ENCODE assay signal across 8 cellular contexts in the genomic region with DNA sequence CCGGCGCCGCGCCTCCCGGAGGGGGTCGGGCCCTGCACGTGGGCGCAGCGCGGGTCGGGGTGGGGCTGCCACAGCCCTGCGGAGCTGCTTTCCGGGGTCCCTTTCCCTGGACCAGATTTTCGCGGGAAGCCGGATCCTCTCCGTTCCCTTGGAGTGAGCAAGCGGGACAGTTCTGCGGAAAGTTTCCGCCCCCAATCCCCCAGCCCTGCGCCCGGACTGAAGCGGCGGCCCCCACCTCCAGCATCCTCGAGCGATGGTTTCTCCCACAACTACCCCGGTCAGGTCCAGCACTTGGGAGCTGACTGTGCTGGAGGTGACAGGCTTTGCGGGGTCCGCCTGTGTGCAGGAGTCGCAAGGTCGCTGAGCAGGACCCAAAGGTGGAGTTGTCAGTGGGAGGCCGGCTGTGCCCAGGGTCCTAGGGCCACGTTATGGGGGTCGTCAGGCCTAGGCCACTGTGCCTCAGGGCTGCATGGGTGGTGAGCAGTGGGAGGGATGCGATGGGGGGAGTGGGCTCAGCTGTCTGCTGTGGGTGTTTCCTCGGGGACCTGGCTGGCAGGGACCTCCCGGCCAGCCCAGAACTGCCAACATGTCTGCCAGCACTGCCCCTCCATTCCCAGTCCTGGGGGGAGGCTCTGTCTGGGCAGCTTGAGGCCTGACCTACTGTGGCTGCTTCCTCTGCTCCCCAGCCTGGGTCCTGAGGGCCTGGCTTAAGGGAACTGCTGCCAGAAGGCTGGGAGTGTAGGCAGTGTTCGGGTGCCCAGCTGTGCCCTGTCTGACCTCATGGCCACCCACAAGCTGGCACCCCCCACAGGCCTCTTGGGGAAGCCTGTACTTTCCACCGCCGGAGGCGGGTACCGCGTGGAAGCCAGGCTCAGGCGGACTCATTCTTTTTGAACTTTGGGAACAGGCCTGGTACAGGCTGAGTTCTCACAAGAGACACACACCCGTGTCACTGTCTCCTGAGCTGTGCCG. TPM values are rescaled to one million over a fixed set of nuclear protein-coding genes. Genes with fewer than 3 reads are reported as not detected.
A peak's percentile ranks its signal among the peaks of the same experiment; 100 is the strongest.
DNase-seq lines count a peak whose midpoint lies in the region; ATAC-seq and TF ChIP-seq lines count a peak whose summit lies in the region.

No MANE protein-coding gene starts in this region.

- CTCF ChIA-PET in AG04449 (lab: Yijun Ruan, JAX), result interaction anchor here (1.0 to 8.1 kb wide), 5 partner anchors 14 to 124 kb away, joined by 3 to 47 read pairs (median 7); no protein-coding TSS in a partner anchor

- H3K27ac ChIP-seq in VCaP, result peak overlapping the region; percentile 89
- peak overlapping the region; percentile 73 to 89 (median 84) for H3K27ac ChIP-seq in upper lobe of left lung

- DNase-seq in AG04449 (ENCODE audit: low read depth, low spot score) (no peak), erythroblast (lab: John Stamatoyannopoulos, UW) (peak; percentile 43 to 56), upper lobe of left lung (peak; percentile 55 to 60), NCI-H510A (lab: John Stamatoyannopoulos, UW) (no peak)

- WGBS in upper lobe of left lung, 2 donors, result 19 to 20% methylated on average over 1 to 39 of the region's 46 CpGs

- no peaks in the 10 kb centered on the region for H3K9me3 ChIP-seq in mononuclear cell (ENCODE audit: low read depth, low read length)
- H3K9me3 ChIP-seq in upper lobe of left lung, result no peaks in the 10 kb centered on the region

- no peak for TF ChIP-seq EP300 in upper lobe of left lung (IDR thresholded peaks at IDR 0.05)

- ATAC-seq in GM18868 (IDR thresholded peaks at IDR 0.05; ENCODE audit: unreplicated experiment) (peak; percentile 19), HG03280 (IDR thresholded peaks at IDR 0.05; ENCODE audit: unreplicated experiment) (peak; percentile 12), upper lobe of left lung (ENCODE audit: low FRiP score in 2 of 2) (peak; percentile 13 to 22)

- TF ChIP-seq POLR2A in erythroblast (IDR thresholded peaks at IDR 0.05; ENCODE audit: low read length) (no peak), upper lobe of left lung (IDR thresholded peaks at IDR 0.05) (no peak)

- H3K27me3 ChIP-seq in mononuclear cell (ENCODE audit: insufficient read depth, low read length) (no peaks in the 10 kb centered on the region), upper lobe of left lung (no peaks in the 10 kb centered on the region)

- POLR2A ChIA-PET in AG04449 (lab: Yijun Ruan, JAX), result interaction anchor here (1.3 to 2.6 kb wide), 3 partner anchors 36 to 48 kb away, joined by 3 to 13 read pairs (median 3); no protein-coding TSS in a partner anchor

- no peaks in the 10 kb centered on the region for H3K36me3 ChIP-seq in upper lobe of left lung

- peak overlapping the region; percentile 86 for H3K4me3 ChIP-seq in AG04449 (ENCODE audit: low read depth, low read length)
- peak overlapping the region; percentile 56 for H3K4me3 ChIP-seq in mononuclear cell (ENCODE audit: low read length)
- H3K4me3 ChIP-seq in upper lobe of left lung, result peak overlapping the region; percentile 14 to 92 (median 72)

- peaks cover 59% of the 10 kb centered on the region for H3K4me1 ChIP-seq in mononuclear cell (ENCODE audit: insufficient read depth, low read length)
- H3K4me1 ChIP-seq in upper lobe of left lung, result peaks cover 20 to 63% (median 37%) of the 10 kb centered on the region in 4 donors

- no peak for TF ChIP-seq CTCF in AG04449 (IDR thresholded peaks at IDR 0.05; ENCODE audit: insufficient read depth, low read length, missing control alignments)
- no peak for TF ChIP-seq CTCF in VCaP (conservative IDR thresholded peaks at IDR 0.05)
- no peak for TF ChIP-seq CTCF in upper lobe of left lung (IDR thresholded peaks at IDR 0.05)

RNA-seq across cellular contexts. Expression of a gene that starts 0.7 kb away (rescaled TPM):
- total RNA-seq in mononuclear cell (8.2 TPM), upper lobe of left lung (10 to 100 TPM; 20.6 to 47.9 (median 34.0) TPM)

RNA-seq across cellular contexts. Expression of a gene that starts 52.4 kb away (rescaled TPM):
- total RNA-seq in mononuclear cell (6.2 TPM), upper lobe of left lung (10 to 100 TPM in 5 of 6 donors, 1 to 10 TPM in 1; 6.3 to 21.4 (median 14.1) TPM)

Comparison
In these comparisons a context has a peak if more than half of its experiments do, and no peak if none do; other contexts are left out.
1. DNase-seq: peak in erythroblast (2 of 2) and upper lobe of left lung (2 of 2); none in AG04449 (single experiment) and NCI-H510A (single experiment).
2. Peak in every context shown above with its lines, with median percentiles within 50 percentile points of each other: H3K4me3 ChIP-seq and ATAC-seq.